Comparison of ENCODE assay signal across 21 cellular contexts in genomic region chr9:81626511-81626910, GRCh38.
DNase-seq lines count a peak whose midpoint lies in the region; ATAC-seq and TF ChIP-seq lines count a peak whose summit lies in the region.
"Had no signal": no experiment of that assay in that cellular context is flagged by ENCODE, and none has a peak within 500 bp of the region (broad histone marks: within the 10 kb centered on the region; RNA-seq: fewer than 3 reads in every experiment).

No MANE protein-coding gene starts in this region.

- no peak for TF ChIP-seq EP300 in esophagus muscularis mucosa (IDR thresholded peaks at IDR 0.05)

- no peak overlapping the region for H3K4ac ChIP-seq in trophoblast cell (ENCODE audit: low read depth, low read length)

- POLR2A ChIA-PET in PC-9 (lab: Charles Lee; ENCODE audit: unreplicated experiment), result interaction anchor here (0.5 to 0.6 kb wide), 2 partner anchors 60 to 222 kb away, joined by 6 read pairs; no protein-coding TSS in a partner anchor

- H3K79me1 ChIP-seq in trophoblast cell (ENCODE audit: low read length), result no peaks in the 10 kb centered on the region

- H3K4me1 Mint-ChIP-seq in GM23338 (peaks cover 68% of the 10 kb centered on the region), CD14-positive monocyte (peaks cover 3% of the 10 kb centered on the region)

- no peak overlapping the region for H2BK12ac ChIP-seq in trophoblast cell (ENCODE audit: low read length)

- H3K4me1 ChIP-seq in GM23338 (ENCODE audit: insufficient read depth), result peaks cover 43% of the 10 kb centered on the region
- peaks cover 20% of the 10 kb centered on the region for H3K4me1 ChIP-seq in PC-9 (replicated peaks; ENCODE audit: insufficient read depth)
- H3K4me1 ChIP-seq in trophoblast cell (ENCODE audit: control insufficient read depth in 1 of 2, insufficient read depth in 2 of 2, low read length in 2 of 2), result peaks cover 8 to 13% of the 10 kb centered on the region in 2 experiments
- peaks cover 0 to 40% (median 29%) of the 10 kb centered on the region in 4 donors for H3K4me1 ChIP-seq in esophagus muscularis mucosa
- H3K4me1 ChIP-seq: right lobe of liver had no signal

- no peak overlapping the region for H3K4me2 ChIP-seq in GM23338
- H3K4me2 ChIP-seq in PC-9, result 0 out of 2 replicates have a peak overlapping the region, but pooled peaks have one; percentile 28
- H3K4me2 ChIP-seq in trophoblast cell (ENCODE audit: low read length), result no peak overlapping the region

- H2BK5ac ChIP-seq in trophoblast cell (ENCODE audit: low read depth, low read length, poor library complexity), result no peak overlapping the region

- CTCF ChIA-PET in PC-9 (lab: Charles Lee), result no interaction called here

- H3K27me3 Mint-ChIP-seq in GM23338 (ENCODE audit: insufficient read depth, low read depth, poor library complexity) (no peaks in the 10 kb centered on the region), CD14-positive monocyte (ENCODE audit: low read depth in 3 of 3) (no peaks in the 10 kb centered on the region)
- H3K27me3 Mint-ChIP-seq: activated CD4-positive, alpha-beta memory T cell treated with anti-CD3 and anti-CD28 coated beads for 36 hours had no signal

- peaks cover 33% of the 10 kb centered on the region; the same call in 1 of the 2 replicates for H4K20me1 ChIP-seq in GM23338 (replicated peaks; ENCODE audit: insufficient read depth)
- H4K20me1 ChIP-seq in PC-9 (ENCODE audit: insufficient read depth), result no peaks in the 10 kb centered on the region

- H3K9ac ChIP-seq in trophoblast cell (ENCODE audit: low read length), result no peak overlapping the region

- no peak overlapping the region for H3K4me3 Mint-ChIP-seq in GM23338
- H3K4me3 Mint-ChIP-seq in CD14-positive monocyte, result no peak overlapping the region
- H3K4me3 Mint-ChIP-seq: activated CD4-positive, alpha-beta memory T cell treated with anti-CD3 and anti-CD28 coated beads for 36 hours had no signal

- no peak overlapping the region for H4K91ac ChIP-seq in trophoblast cell (ENCODE audit: low read depth, low read length)

- H3K27me3 ChIP-seq in GM23338 (ENCODE audit: insufficient read depth) (no peaks in the 10 kb centered on the region), PC-9 (ENCODE audit: insufficient read depth, low read depth) (no peaks in the 10 kb centered on the region), trophoblast cell (ENCODE audit: insufficient read depth, low read length) (no peaks in the 10 kb centered on the region), esophagus muscularis mucosa (no peaks in the 10 kb centered on the region)
- H3K27me3 ChIP-seq: heart right ventricle, right lobe of liver had no signal

- no peak for TF ChIP-seq POLR2A in esophagus muscularis mucosa (IDR thresholded peaks at IDR 0.05; ENCODE audit: low read depth)

- DNase-seq in GM23338 (ENCODE audit: low spot score) (no peak), PC-9 (peak; percentile 42 to 81), foreskin fibroblast (peak; percentile 9 to 39), trophoblast cell (peak; percentile 93 to 96), CD14-positive monocyte (ENCODE audit: low spot score) (no peak), NCI-H187 treated with DMSO at 0.1 percent for 48 hours (lab: John Stamatoyannopoulos, UW) (no peak), esophagus muscularis mucosa (ENCODE audit: extremely low spot score) (no peak)
- DNase-seq: activated CD4-positive, alpha-beta memory T cell treated with anti-CD3 and anti-CD28 coated beads for 36 hours; activated naive CD4-positive, alpha-beta T cell treated with anti-CD3 and anti-CD28 coated beads, Interleukin-2, amount 50 U/mL, for 16 hours; activated T-cell treated with anti-CD3 and anti-CD28 coated beads, Interleukin-2, amount 50 U/mL, for 1 hour; cortex of kidney; erythroblast; heart right ventricle; KBM-7; left cardiac atrium; midbrain; NCI-H1092; right lobe of liver; T-helper 1 cell; WERI-Rb-1 had no signal

- no peak overlapping the region for H2BK120ac ChIP-seq in trophoblast cell (ENCODE audit: insufficient read depth, low read length, poor library complexity)

- ATAC-seq in GM23338 (no peak), HG02870 (IDR thresholded peaks at IDR 0.05; ENCODE audit: unreplicated experiment) (no peak)
- ATAC-seq: heart right ventricle, left cardiac atrium had no signal

- no peak overlapping the region for H4K12ac ChIP-seq in trophoblast cell (ENCODE audit: low read depth, low read length)

- H3K36me3 Mint-ChIP-seq in GM23338 (ENCODE audit: low read depth), result peaks cover 18% of the 10 kb centered on the region; the same call in 2 of the 3 replicates
- peaks cover 0 to 7% of the 10 kb centered on the region in 2 donors for H3K36me3 Mint-ChIP-seq in CD14-positive monocyte
- H3K36me3 Mint-ChIP-seq: activated CD4-positive, alpha-beta memory T cell treated with anti-CD3 and anti-CD28 coated beads for 36 hours had no signal

- H3K79me2 ChIP-seq in GM23338 (replicated peaks; ENCODE audit: insufficient read depth) (peaks cover 70% of the 10 kb centered on the region), PC-9 (ENCODE audit: low read depth) (peaks cover 18% of the 10 kb centered on the region; the same call in 1 of the 2 replicates), trophoblast cell (ENCODE audit: control insufficient read depth, insufficient read depth, low read length, poor library complexity) (no peaks in the 10 kb centered on the region)

- TF ChIP-seq CTCF in GM23338 (conservative IDR thresholded peaks at IDR 0.05; ENCODE audit: low read depth in 2 of 2) (no peak), PC-9 (conservative IDR thresholded peaks at IDR 0.05) (no peak), foreskin fibroblast (IDR thresholded peaks at IDR 0.05; ENCODE audit: low read depth, low read length) (no peak), CD14-positive monocyte (IDR thresholded peaks at IDR 0.05) (no peak), esophagus muscularis mucosa (IDR thresholded peaks at IDR 0.05) (no peak)

- H3K14ac ChIP-seq in trophoblast cell (ENCODE audit: low read length), result no peak overlapping the region

- H3K18ac ChIP-seq in trophoblast cell (ENCODE audit: low read length), result no peak overlapping the region

- H4K8ac ChIP-seq in trophoblast cell (ENCODE audit: low read depth, low read length), result no peak overlapping the region

- H3K4me3 ChIP-seq in GM23338, result no peak overlapping the region
- no peak overlapping the region for H3K4me3 ChIP-seq in PC-9
- no peak overlapping the region for H3K4me3 ChIP-seq in foreskin fibroblast (ENCODE audit: low read depth in 1 of 2, low read length in 2 of 2)
- no peak overlapping the region for H3K4me3 ChIP-seq in trophoblast cell (ENCODE audit: low read depth, low read length)
- no peak overlapping the region for H3K4me3 ChIP-seq in esophagus muscularis mucosa
- H3K4me3 ChIP-seq: heart right ventricle, right lobe of liver had no signal

- no peak overlapping the region for H3K23ac ChIP-seq in trophoblast cell (ENCODE audit: low read length)

- H3K9me3 ChIP-seq in PC-9 (ENCODE audit: insufficient read depth, low read depth) (no peaks in the 10 kb centered on the region), trophoblast cell (ENCODE audit: insufficient read depth, low read depth, low read length) (no peaks in the 10 kb centered on the region), esophagus muscularis mucosa (no peaks in the 10 kb centered on the region)
- H3K9me3 ChIP-seq: heart right ventricle, right lobe of liver had no signal

- H3K9me2 ChIP-seq in GM23338 (ENCODE audit: insufficient read depth) (no peaks in the 10 kb centered on the region), PC-9 (ENCODE audit: insufficient read depth) (no peaks in the 10 kb centered on the region)

- H3K36me3 ChIP-seq in GM23338 (ENCODE audit: insufficient read depth), result no peaks in the 10 kb centered on the region
- H3K36me3 ChIP-seq in PC-9 (ENCODE audit: low read depth), result peaks cover 20% of the 10 kb centered on the region
- peaks cover 4 to 5% of the 10 kb centered on the region in 2 experiments for H3K36me3 ChIP-seq in trophoblast cell (ENCODE audit: control insufficient read depth in 1 of 2, insufficient read depth in 2 of 2, low read length in 2 of 2)
- H3K36me3 ChIP-seq in esophagus muscularis mucosa, result peaks cover 0 to 13% (median 6%) of the 10 kb centered on the region in 4 donors

- H3K9me3 Mint-ChIP-seq in GM23338 (no peaks in the 10 kb centered on the region), CD14-positive monocyte (no peaks in the 10 kb centered on the region)
- H3K9me3 Mint-ChIP-seq: activated CD4-positive, alpha-beta memory T cell treated with anti-CD3 and anti-CD28 coated beads for 36 hours had no signal

- H3K27ac Mint-ChIP-seq in GM23338 (peak overlapping the region; percentile 3; the same call in 1 of the 2 replicates), CD14-positive monocyte (no peak overlapping the region)
- H3K27ac Mint-ChIP-seq: activated CD4-positive, alpha-beta memory T cell treated with anti-CD3 and anti-CD28 coated beads for 36 hours had no signal

- intact Hi-C loops in PC-9 (cut with micrococcal nuclease; ENCODE audit: unreplicated experiment) (no loop called here), CD14-positive monocyte (cut with micrococcal nuclease) (no loop called here), esophagus muscularis mucosa (cut with DNase I) (no loop called here)

- H2AFZ ChIP-seq in GM23338 (no peak overlapping the region), PC-9 (no peak overlapping the region), trophoblast cell (ENCODE audit: insufficient read depth, low read length, poor library complexity) (no peak overlapping the region)

- no TSS peak for BruUV-seq in PC-9 (replicated peaks; lab: Mats Ljungman, UMichigan)

- no peak overlapping the region for H2AK5ac ChIP-seq in trophoblast cell (ENCODE audit: low read length)

- H3K27ac ChIP-seq in GM23338 (ENCODE audit: low read depth) (peak overlapping the region; percentile 46; the same call in 1 of the 2 replicates), PC-9 (peak overlapping the region; percentile 42), trophoblast cell (ENCODE audit: low read depth, low read length) (peak overlapping the region; percentile 18), esophagus muscularis mucosa (replicated peaks in 1 of 4) (no peak overlapping the region)
- H3K27ac ChIP-seq: heart right ventricle, right lobe of liver, WERI-Rb-1 had no signal

- no CpG with 5 or more reads among the region's 4 CpGs for WGBS in trophoblast cell (ENCODE audit: extremely low coverage, insufficient coverage, insufficient read length)
- WGBS in esophagus muscularis mucosa, result 80% methylated on average over 4 of the region's 4 CpGs

- no peaks in the 10 kb centered on the region for H3F3A ChIP-seq in GM23338 (replicated peaks; ENCODE audit: low read depth)
- peaks cover 19% of the 10 kb centered on the region for H3F3A ChIP-seq in PC-9 (ENCODE audit: insufficient read depth, low read depth)

Comparison
In these comparisons a context has a peak if more than half of its experiments do, and no peak if none do; other contexts are left out.
1. DNase-seq: peak in PC-9 (2 of 2), foreskin fibroblast (2 of 2) and trophoblast cell (2 of 2); none in GM23338 (single experiment), CD14-positive monocyte (single experiment), NCI-H187 treated with DMSO at 0.1 percent for 48 hours (single experiment) and esophagus muscularis mucosa (single experiment).
2. H3K27ac ChIP-seq: peak in GM23338 (single experiment), PC-9 (single experiment) and trophoblast cell (single experiment); none in esophagus muscularis mucosa (0 of 4).